Comparison of ENCODE assay signal across 19 cellular contexts in genomic region chr5:34034497-34035327, GRCh38. TPM values are rescaled to one million over a fixed set of nuclear protein-coding genes. Genes with fewer than 3 reads are reported as not detected.
DNase-seq lines count a peak whose midpoint lies in the region; ATAC-seq lines count a peak whose summit lies in the region.
"Had no signal": no experiment of that assay in that cellular context is flagged by ENCODE, and none has a peak within 500 bp of the region (broad histone marks: within the 10 kb centered on the region; RNA-seq: fewer than 3 reads in every experiment).

No MANE protein-coding gene starts in this region.

- no peak overlapping the region for H3K56ac ChIP-seq in mesendoderm (ENCODE audit: low read length)

- ATAC-seq in GM18498 (IDR thresholded peaks at IDR 0.05; ENCODE audit: unreplicated experiment), result peak; percentile 67
- ATAC-seq in GM19463 (IDR thresholded peaks at IDR 0.05; ENCODE audit: unreplicated experiment), result peak; percentile 75
- ATAC-seq in HG03097 (IDR thresholded peaks at IDR 0.05; ENCODE audit: low FRiP score, unreplicated experiment), result peak; percentile 92
- ATAC-seq in left colon, result peak; percentile 97
- ATAC-seq: A549; activated T-cell treated with anti-CD3 and anti-CD28 coated beads, Interleukin-2, amount 50 U/mL, for 4 hours; left lung had no signal

- no peak overlapping the region for H2BK15ac ChIP-seq in mesendoderm (replicated peaks; ENCODE audit: low read depth)

- no peak overlapping the region for H3K4me3 Mint-ChIP-seq in activated T-cell treated with anti-CD3 and anti-CD28 coated beads, Interleukin-2, amount 50 U/mL, for 24 hours
- H3K4me3 Mint-ChIP-seq: activated T-cell treated with anti-CD3 and anti-CD28 coated beads, Interleukin-2, amount 50 U/mL, for 4 hours; CD4-positive, alpha-beta T cell; naive B cell had no signal

- no peaks in the 10 kb centered on the region for H3K79me1 ChIP-seq in mesendoderm (ENCODE audit: low read length)

- H4K5ac ChIP-seq in mesendoderm (ENCODE audit: low read length), result no peak overlapping the region

- no peak overlapping the region for H2BK5ac ChIP-seq in mesendoderm (ENCODE audit: low read length)

- H3K9ac ChIP-seq in mesendoderm (ENCODE audit: low read length), result no peak overlapping the region
- H3K9ac ChIP-seq: KMS-11 had no signal

- no peak overlapping the region for H3K27ac ChIP-seq in mesendoderm (ENCODE audit: low read depth, low read length)
- H3K27ac ChIP-seq: A549, KMS-11, left lung had no signal

- H3K27me3 ChIP-seq in mesendoderm (ENCODE audit: insufficient read depth, low read length, poor library complexity), result no peaks in the 10 kb centered on the region
- H3K27me3 ChIP-seq: left lung had no signal

- H3K18ac ChIP-seq in mesendoderm (ENCODE audit: low read length), result no peak overlapping the region

- H3K36me3 ChIP-seq in mesendoderm (ENCODE audit: control insufficient read depth, insufficient read depth, low read length), result no peaks in the 10 kb centered on the region

- no peak overlapping the region for H2BK120ac ChIP-seq in mesendoderm (ENCODE audit: low read depth, low read length)

- H3K4me2 ChIP-seq in mesendoderm (ENCODE audit: low read length), result no peak overlapping the region
- H3K4me2 ChIP-seq: A549, KMS-11 had no signal

- intact Hi-C loops in left colon (cut with DNase I, micrococcal nuclease), result no loop called here

- H3K27ac Mint-ChIP-seq in activated T-cell treated with anti-CD3 and anti-CD28 coated beads, Interleukin-2, amount 50 U/mL, for 24 hours, result no peak overlapping the region
- H3K27ac Mint-ChIP-seq: CD4-positive, alpha-beta T cell had no signal

- H4K8ac ChIP-seq in mesendoderm (ENCODE audit: low read depth, low read length), result no peak overlapping the region

- no peaks in the 10 kb centered on the region for H3K27me3 Mint-ChIP-seq in activated T-cell treated with anti-CD3 and anti-CD28 coated beads, Interleukin-2, amount 50 U/mL, for 24 hours
- H3K27me3 Mint-ChIP-seq: CD4-positive, alpha-beta T cell; naive B cell had no signal

- no peaks in the 10 kb centered on the region for H3K4me1 Mint-ChIP-seq in activated T-cell treated with anti-CD3 and anti-CD28 coated beads, Interleukin-2, amount 50 U/mL, for 24 hours (ENCODE audit: low read depth)
- H3K4me1 Mint-ChIP-seq: naive B cell had no signal

- H3K4me1 ChIP-seq in mesendoderm (ENCODE audit: control insufficient read depth, low read depth, low read length), result no peaks in the 10 kb centered on the region

- no peak overlapping the region for H3K4me3 ChIP-seq in mesendoderm (ENCODE audit: low read length)
- H3K4me3 ChIP-seq: A549, left lung had no signal

- H3K4ac ChIP-seq in mesendoderm (ENCODE audit: low read depth, low read length), result no peak overlapping the region

- no CpG with 5 or more reads among the region's 4 CpGs for WGBS in mesendoderm (ENCODE audit: extremely low coverage, insufficient coverage, low lambda C conversion rate)

- no peaks in the 10 kb centered on the region for H3K79me2 ChIP-seq in mesendoderm (ENCODE audit: control insufficient read depth, insufficient read depth, low read length)

- H3K9me3 Mint-ChIP-seq in activated T-cell treated with anti-CD3 and anti-CD28 coated beads, Interleukin-2, amount 50 U/mL, for 24 hours, result no peaks in the 10 kb centered on the region
- H3K9me3 Mint-ChIP-seq: activated T-cell treated with anti-CD3 and anti-CD28 coated beads, Interleukin-2, amount 50 U/mL, for 4 hours; CD4-positive, alpha-beta T cell; naive B cell had no signal

- no peak overlapping the region for H2AK5ac ChIP-seq in mesendoderm (ENCODE audit: low read length)

- no peak for DNase-seq in left colon
- DNase-seq in COR-L47 (lab: John Stamatoyannopoulos, UW), result no peak
- no peak for DNase-seq in activated T-cell treated with anti-CD3 and anti-CD28 coated beads, Interleukin-2, amount 50 U/mL, for 24 hours
- DNase-seq in hippocampal formation (lab: John Stamatoyannopoulos, UW), result no peak
- DNase-seq in mesendoderm, result no peak
- DNase-seq: activated CD4-positive, alpha-beta T cell treated with anti-CD3 and anti-CD28 coated beads, Interleukin-2, amount 50 U/mL, for 1 hour; activated T-cell treated with anti-CD3 and anti-CD28 coated beads, Interleukin-2, amount 50 U/mL, for 4 hours; caudate nucleus; CD4-positive, alpha-beta T cell; effector memory CD4-positive, alpha-beta T cell; left lung; naive B cell; NCI-H1436; NCI-H446 had no signal

- H3K36me3 Mint-ChIP-seq in activated T-cell treated with anti-CD3 and anti-CD28 coated beads, Interleukin-2, amount 50 U/mL, for 24 hours (ENCODE audit: low read depth), result peaks cover 39% of the 10 kb centered on the region

- H3K23ac ChIP-seq in mesendoderm (ENCODE audit: low read length), result no peak overlapping the region

RNA-seq across cellular contexts. Expression of gene C1QTNF3, which starts 8.3 kb away (rescaled TPM):
- 1 to 10 TPM; 3.8 to 5.6 TPM for total RNA-seq in left colon
- 0.29 TPM for polyA plus RNA-seq in mesendoderm (2013, experiment 1 of 2)
- polyA plus RNA-seq in mesendoderm (2013, experiment 2 of 2), result 0.36 TPM

RNA-seq across cellular contexts. Expression of gene AMACR, which starts 26.9 kb away (rescaled TPM):
- total RNA-seq in left colon, result 10 to 100 TPM; 53.3 to 89.1 TPM
- polyA plus RNA-seq in mesendoderm (2013, experiment 1 of 2), result 7.1 TPM
- 7.5 TPM for polyA plus RNA-seq in mesendoderm (2013, experiment 2 of 2)

RNA-seq across cellular contexts. Expression of gene SLC45A2, which starts 50.2 kb away (rescaled TPM):
- total RNA-seq in left colon, result under 1 TPM; 0.73 to 0.75 TPM
- polyA plus RNA-seq in mesendoderm (2013, experiment 1 of 2), result 0.03 TPM
- polyA plus RNA-seq in mesendoderm (2013, experiment 2 of 2), result not detected
- total RNA-seq: activated T-cell treated with anti-CD3 and anti-CD28 coated beads, Interleukin-2, amount 50 U/mL, for 4 hours; CD4-positive, alpha-beta T cell; left lung had no signal
- polyA plus RNA-seq: A549 had no signal
